Comparison of ENCODE assay signal across 1 cellular context in genomic region chr15:65463096-65463495, GRCh38. TPM values are rescaled to one million over a fixed set of nuclear protein-coding genes. Genes with fewer than 3 reads are reported as not detected.
"Had no signal": no experiment of that assay in that cellular context is flagged by ENCODE, and none has a peak within 500 bp of the region (broad histone marks: within the 10 kb centered on the region; RNA-seq: fewer than 3 reads in every experiment).

No MANE protein-coding gene starts in this region.

RNA-seq across cellular contexts. Expression of gene IGDCC4, which starts 40.3 kb away (rescaled TPM):
- total RNA-seq: MCF 10A had no signal
